ENCODE assay signal across 9 cellular contexts in the genomic region with DNA sequence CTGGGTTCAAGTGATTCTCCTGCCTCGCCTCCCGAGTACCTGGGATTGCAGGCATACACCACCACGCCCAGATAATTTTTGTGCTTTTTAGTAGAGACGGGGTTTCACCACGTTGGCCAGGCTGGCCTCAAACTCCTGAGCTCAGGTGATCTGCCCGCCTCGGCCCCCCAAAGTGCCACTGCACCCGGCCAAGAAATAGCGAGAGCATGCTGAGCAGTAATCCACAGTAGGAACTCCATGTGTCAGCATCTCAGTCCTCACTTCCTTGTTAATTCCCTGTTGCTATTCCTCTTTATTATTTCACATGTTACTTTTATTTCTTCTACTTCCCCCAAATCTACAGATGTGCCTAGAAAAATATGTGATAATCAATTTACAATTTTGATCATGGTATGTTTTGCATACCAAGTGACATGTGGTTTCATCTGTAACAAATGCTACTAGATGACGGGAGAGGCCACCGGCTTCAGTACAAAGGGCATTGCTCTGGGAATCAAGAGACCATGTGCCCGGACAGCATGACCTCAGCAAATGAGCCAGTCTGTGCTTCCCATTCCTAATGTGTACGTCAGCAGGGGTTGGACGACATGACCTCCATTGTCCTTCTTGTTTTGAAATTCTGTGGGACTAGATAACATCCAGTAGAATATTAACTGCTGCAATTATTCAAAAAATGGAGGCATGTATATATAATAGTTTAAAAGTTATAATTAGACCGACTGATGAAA.
DNase-seq lines count a peak whose midpoint lies in the region; ATAC-seq and TF ChIP-seq lines count a peak whose summit lies in the region.
"Had no signal": no experiment of that assay in that cellular context is flagged by ENCODE, and none has a peak within 500 bp of the region (broad histone marks: within the 10 kb centered on the region; RNA-seq: fewer than 3 reads in every experiment).

No MANE protein-coding gene starts in this region.

- no peaks in the 10 kb centered on the region for H3K4me1 Mint-ChIP-seq in Calu3 (ENCODE audit: low read depth, unreplicated experiment)

- peak; percentile 1 for DNase-seq in Calu3
- DNase-seq in anterior cingulate cortex (lab: John Stamatoyannopoulos, UW) = peak in 30 of 58 donors; percentile 4 to 73 (median 46)
- DNase-seq in left ventricle myocardium superior = peak; percentile 42
- DNase-seq in pulmonary artery endothelial cell (ENCODE audit: low read depth, low spot score) = peak; percentile 79
- no peak for DNase-seq in COR-L47 (lab: John Stamatoyannopoulos, UW)
- DNase-seq in NCI-H748 treated with DMSO at 0.1 percent for 48 hours (lab: John Stamatoyannopoulos, UW) = no peak
- DNase-seq in HEK293T (ENCODE audit: extremely low spot score) = no peak
- DNase-seq: activated CD4-positive, CD25-positive, alpha-beta regulatory T cell had no signal

- CTCF ChIA-PET in Calu3 (lab: Charles Lee) (no interaction called here), HEK293T (lab: Yijun Ruan, JAX) (no interaction called here)

- peak; percentile 64 for ATAC-seq in left ventricle myocardium superior
- no peak for ATAC-seq in GM19324 (IDR thresholded peaks at IDR 0.05; ENCODE audit: low FRiP score, unreplicated experiment)

- H3K36me3 Mint-ChIP-seq in Calu3 (ENCODE audit: insufficient read depth, unreplicated experiment) = no peaks in the 10 kb centered on the region

- POLR2A ChIA-PET in HEK293T (lab: Yijun Ruan, JAX) = no interaction called here

- no peaks in the 10 kb centered on the region for H3K9me3 Mint-ChIP-seq in Calu3 (ENCODE audit: low read depth, unreplicated experiment)

- intact Hi-C loops in Calu3 (cut with micrococcal nuclease; ENCODE audit: unreplicated experiment) (no loop called here), left ventricle myocardium superior (cut with micrococcal nuclease) (no loop called here)

- no peak overlapping the region for H3K4me3 Mint-ChIP-seq in Calu3 (ENCODE audit: low read depth, unreplicated experiment)

- BruUV-seq in Calu3 (replicated peaks; lab: Mats Ljungman, UMichigan) = no TSS peak

- no peak overlapping the region for H3K27ac Mint-ChIP-seq in Calu3 (ENCODE audit: unreplicated experiment)

- no peaks in the 10 kb centered on the region for H3K27me3 Mint-ChIP-seq in Calu3 (ENCODE audit: unreplicated experiment)

- no peak for TF ChIP-seq CTCF in Calu3 (IDR thresholded peaks at IDR 0.05; ENCODE audit: unreplicated experiment)

TF ChIP-seq in HEK293T, 16 proteins besides CTCF, POLR2A, EP300 and RAD21:
- TF ChIP-seq FOXM1 (IDR thresholded peaks at IDR 0.05; ENCODE audit: borderline replicate concordance) (no peak), ARNT (IDR thresholded peaks at IDR 0.05) (no peak), FOXA1 (IDR thresholded peaks at IDR 0.05) (no peak), ELF4 (IDR thresholded peaks at IDR 0.05) (no peak), PKNOX1 (IDR thresholded peaks at IDR 0.05) (no peak), NFRKB (IDR thresholded peaks at IDR 0.05) (no peak), ZNF384 (IDR thresholded peaks at IDR 0.05) (no peak), HDGF (IDR thresholded peaks at IDR 0.05; ENCODE audit: borderline replicate concordance) (no peak), BHLHE40 (IDR thresholded peaks at IDR 0.05; ENCODE audit: borderline replicate concordance) (no peak), L3MBTL2 (conservative IDR thresholded peaks at IDR 0.05) (no peak), LEF1 (IDR thresholded peaks at IDR 0.05; ENCODE audit: borderline replicate concordance) (no peak), FOXK2 (IDR thresholded peaks at IDR 0.05) (no peak), TARDBP (IDR thresholded peaks at IDR 0.05) (no peak), SUZ12 (IDR thresholded peaks at IDR 0.05) (no peak), SP1 (IDR thresholded peaks at IDR 0.05) (no peak), CTBP1 (IDR thresholded peaks at IDR 0.05; ENCODE audit: borderline replicate concordance) (no peak)
TF ChIP-seq in HEK293T: peak in this region for 0.

Comparison
In these comparisons a context has a peak if more than half of its experiments do, and no peak if none do; other contexts are left out.
1. DNase-seq: peak in Calu3 (single experiment), anterior cingulate cortex (30 of 58), left ventricle myocardium superior (single experiment) and pulmonary artery endothelial cell (single experiment); none in COR-L47 (single experiment), NCI-H748 treated with DMSO at 0.1 percent for 48 hours (single experiment) and HEK293T (single experiment).